16 cellular contexts compared by ENCODE assay signal in the genomic region with DNA sequence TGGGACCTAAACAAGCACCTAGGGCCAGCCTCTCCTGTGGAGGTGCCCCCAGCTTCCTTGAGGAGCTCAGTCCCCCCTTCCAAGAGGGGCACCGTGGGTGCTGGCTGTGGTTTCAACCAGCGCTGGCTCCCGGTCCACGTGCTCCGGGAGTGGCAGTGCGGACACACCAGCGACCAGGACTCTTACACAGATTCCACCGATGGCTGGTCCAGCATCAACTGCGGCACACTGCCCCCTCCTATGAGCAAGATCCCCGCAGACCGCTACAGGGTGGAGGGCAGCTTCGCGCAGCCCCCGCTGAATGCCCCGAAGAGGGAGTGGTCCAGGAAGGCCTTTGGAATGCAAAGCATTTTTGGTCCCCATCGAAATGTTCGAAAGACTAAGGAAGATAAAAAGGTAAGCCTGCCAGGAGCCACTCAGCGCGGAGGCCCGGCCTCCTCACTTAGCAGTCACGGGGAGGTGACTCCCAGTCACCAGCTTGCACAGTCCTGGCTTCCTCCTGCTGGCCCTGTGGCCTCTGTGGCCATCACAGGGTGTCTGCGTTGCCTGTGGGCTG. TPM values are rescaled to one million over a fixed set of nuclear protein-coding genes. Genes with fewer than 3 reads are reported as not detected.
DNase-seq lines count a peak whose midpoint lies in the region; ATAC-seq, FAIRE-seq and TF ChIP-seq lines count a peak whose summit lies in the region.
"Had no signal": no experiment of that assay in that cellular context is flagged by ENCODE, and none has a peak within 500 bp of the region (broad histone marks: within the 10 kb centered on the region; RNA-seq: fewer than 3 reads in every experiment).

No MANE protein-coding gene starts in this region.

- no peak overlapping the region for H3K4ac ChIP-seq in neuronal stem cell (ENCODE audit: low read length)
- H3K4ac ChIP-seq in mesenchymal stem cell (ENCODE audit: low read depth in 1 of 2, low read length in 2 of 2) = no peak overlapping the region

- H3K79me1 ChIP-seq in neuronal stem cell (ENCODE audit: low read depth, low read length) = peaks cover 14% of the 10 kb centered on the region
- H3K79me1 ChIP-seq in mesenchymal stem cell (replicated peaks; ENCODE audit: low read length, poor library complexity, severe bottlenecking) = peaks cover 65% of the 10 kb centered on the region

- no peaks in the 10 kb centered on the region for H3K27me3 ChIP-seq in right cardiac atrium (ENCODE audit: control insufficient read depth, insufficient read depth)
- no peaks in the 10 kb centered on the region for H3K27me3 ChIP-seq in left ventricle myocardium inferior (ENCODE audit: low read depth)
- H3K27me3 ChIP-seq in endodermal cell (ENCODE audit: control insufficient read depth, insufficient read depth, low read length, poor library complexity, severe bottlenecking) = no peaks in the 10 kb centered on the region
- no peaks in the 10 kb centered on the region for H3K27me3 ChIP-seq in neuronal stem cell (ENCODE audit: control insufficient read depth in 3 of 3, insufficient read depth in 3 of 3, low read depth in 1 of 3, low read length in 3 of 3)
- H3K27me3 ChIP-seq in thyroid gland = no peaks in the 10 kb centered on the region
- H3K27me3 ChIP-seq in mesenchymal stem cell (ENCODE audit: control insufficient read depth in 1 of 2, insufficient read depth in 1 of 2, low read length in 2 of 2) = no peaks in the 10 kb centered on the region

- WGBS in right cardiac atrium = 88% methylated on average over 22 of the region's 22 CpGs
- 95 to 97% methylated on average over 21 to 22 of the region's 22 CpGs for WGBS in endodermal cell (ENCODE audit: insufficient coverage in 1 of 2, insufficient read length in 1 of 2), 2 experiments
- WGBS in neuronal stem cell (ENCODE audit: extremely low coverage in 2 of 2, insufficient read length in 2 of 2, insufficient replicate concordance in 1 of 2), 2 donors = no CpG with 5 or more reads among the region's 22 CpGs
- WGBS in thyroid gland, 2 donors = 94 to 95% methylated on average over 16 to 22 of the region's 22 CpGs
- WGBS in mesenchymal stem cell = 96% methylated on average over 22 of the region's 22 CpGs

- peak overlapping the region; percentile 69 for H2BK15ac ChIP-seq in neuronal stem cell (ENCODE audit: low read length)
- H2BK15ac ChIP-seq in mesenchymal stem cell (ENCODE audit: low read depth, poor library complexity, severe bottlenecking) = no peak overlapping the region

- H3K4me3 ChIP-seq in right cardiac atrium (ENCODE audit: low read length) (no peak overlapping the region), left ventricle myocardium inferior (no peak overlapping the region), endodermal cell (ENCODE audit: low read length) (no peak overlapping the region), neuronal stem cell (ENCODE audit: low read length in 2 of 2) (no peak overlapping the region), thyroid gland (replicated peaks in 1 of 3) (no peak overlapping the region), mesenchymal stem cell (ENCODE audit: insufficient read depth in 1 of 2, low read depth in 1 of 2, low read length in 2 of 2) (no peak overlapping the region)

- H3K4me2 ChIP-seq in neuronal stem cell (ENCODE audit: insufficient read depth, low read length, poor library complexity, severe bottlenecking) = no peak overlapping the region
- H3K4me2 ChIP-seq in mesenchymal stem cell (ENCODE audit: low read length, poor library complexity, severe bottlenecking) = no peak overlapping the region
- H3K4me2 ChIP-seq: KMS-11 had no signal

- no peak overlapping the region for H3K9ac ChIP-seq in endodermal cell (ENCODE audit: extremely low read depth, low read length, poor library complexity, severe bottlenecking)
- H3K9ac ChIP-seq in neuronal stem cell (ENCODE audit: low read depth, low read length, poor library complexity) = peak overlapping the region; percentile 32
- no peak overlapping the region for H3K9ac ChIP-seq in mesenchymal stem cell (ENCODE audit: low read length)
- H3K9ac ChIP-seq: KMS-11 had no signal

- no peak overlapping the region for H2AFZ ChIP-seq in neuronal stem cell (ENCODE audit: low read length)
- no peak overlapping the region for H2AFZ ChIP-seq in mesenchymal stem cell (ENCODE audit: low read depth, low read length)

- H2BK120ac ChIP-seq in neuronal stem cell (ENCODE audit: low read depth, low read length) = no peak overlapping the region
- no peak overlapping the region for H2BK120ac ChIP-seq in mesenchymal stem cell (ENCODE audit: low read depth, low read length)

- peaks cover 24% of the 10 kb centered on the region for H3K36me3 ChIP-seq in left ventricle myocardium inferior
- H3K36me3 ChIP-seq in endodermal cell (ENCODE audit: control insufficient read depth, insufficient read depth, low read length) = peaks cover 18% of the 10 kb centered on the region
- H3K36me3 ChIP-seq in neuronal stem cell (replicated peaks in 1 of 2; ENCODE audit: control insufficient read depth in 2 of 2, insufficient read depth in 2 of 2, low read length in 2 of 2) = peaks cover 17 to 70% of the 10 kb centered on the region in 2 donors
- H3K36me3 ChIP-seq in thyroid gland = peaks cover 5 to 8% of the 10 kb centered on the region in 2 donors
- H3K36me3 ChIP-seq in mesenchymal stem cell (ENCODE audit: control insufficient read depth in 1 of 2, insufficient read depth in 2 of 2, low read depth in 1 of 2, low read length in 2 of 2) = peaks cover 22 to 53% of the 10 kb centered on the region in 2 experiments

- no peak overlapping the region for H3K4me3 Mint-ChIP-seq in endodermal cell
- H3K4me3 Mint-ChIP-seq: CD4-positive, alpha-beta memory T cell had no signal

- H4K8ac ChIP-seq in neuronal stem cell (ENCODE audit: low read depth, low read length) = no peak overlapping the region
- H4K8ac ChIP-seq in mesenchymal stem cell (ENCODE audit: low read length) = no peak overlapping the region

- H2BK5ac ChIP-seq in neuronal stem cell (ENCODE audit: low read length) = peak overlapping the region; percentile 92
- no peak overlapping the region for H2BK5ac ChIP-seq in mesenchymal stem cell (ENCODE audit: low read depth, low read length, poor library complexity, severe bottlenecking)

- H3K27ac Mint-ChIP-seq in endodermal cell = no peak overlapping the region
- H3K27ac Mint-ChIP-seq: CD4-positive, alpha-beta memory T cell had no signal

- peak overlapping the region; percentile 23 for H2AK5ac ChIP-seq in neuronal stem cell (ENCODE audit: low read depth, low read length)
- no peak overlapping the region for H2AK5ac ChIP-seq in mesenchymal stem cell (ENCODE audit: low read length, severe bottlenecking)

- peaks cover 15% of the 10 kb centered on the region for H3K4me1 Mint-ChIP-seq in endodermal cell
- H3K4me1 Mint-ChIP-seq: CD4-positive, alpha-beta memory T cell had no signal

- H3K14ac ChIP-seq in neuronal stem cell (ENCODE audit: low read length) (peak overlapping the region; percentile 26), mesenchymal stem cell (ENCODE audit: low read length in 2 of 2) (no peak overlapping the region)

- H3K36me3 Mint-ChIP-seq in endodermal cell (ENCODE audit: low read depth) = peaks cover 18% of the 10 kb centered on the region

- intact Hi-C loops in right cardiac atrium (cut with DNase I) = no loop called here
- intact Hi-C loops in left ventricle myocardium inferior (cut with micrococcal nuclease) = no loop called here
- intact Hi-C loops in thyroid gland (cut with DNase I) = no loop called here

- H3K23ac ChIP-seq in neuronal stem cell (ENCODE audit: low read depth, low read length, poor library complexity) (peak overlapping the region; percentile 6), mesenchymal stem cell (ENCODE audit: low read length in 2 of 2) (no peak overlapping the region)

- TF ChIP-seq POLR2A in thyroid gland (IDR thresholded peaks at IDR 0.05) = no peak

- H4K91ac ChIP-seq in neuronal stem cell (ENCODE audit: low read depth, low read length, poor library complexity) = no peak overlapping the region
- no peak overlapping the region for H4K91ac ChIP-seq in mesenchymal stem cell (ENCODE audit: low read length)

- H3K4me1 ChIP-seq in right cardiac atrium (ENCODE audit: control insufficient read depth, insufficient read depth, low read length) = peaks cover 14% of the 10 kb centered on the region
- peaks cover 48% of the 10 kb centered on the region for H3K4me1 ChIP-seq in left ventricle myocardium inferior
- peaks cover 9% of the 10 kb centered on the region for H3K4me1 ChIP-seq in endodermal cell (ENCODE audit: control insufficient read depth, insufficient read depth, low read length)
- peaks cover 21 to 30% of the 10 kb centered on the region in 2 donors for H3K4me1 ChIP-seq in neuronal stem cell (ENCODE audit: control insufficient read depth in 2 of 2, insufficient read depth in 1 of 2, low read depth in 1 of 2, low read length in 2 of 2)
- peaks cover 0 to 4% of the 10 kb centered on the region in 2 donors for H3K4me1 ChIP-seq in thyroid gland
- peaks cover 6% of the 10 kb centered on the region for H3K4me1 ChIP-seq in mesenchymal stem cell (ENCODE audit: control insufficient read depth, insufficient read depth, low read depth, low read length)

- H3K9me3 ChIP-seq in right cardiac atrium (ENCODE audit: control insufficient read depth, low read length) (no peaks in the 10 kb centered on the region), left ventricle myocardium inferior (replicated peaks) (no peaks in the 10 kb centered on the region), endodermal cell (ENCODE audit: control insufficient read depth, low read length) (no peaks in the 10 kb centered on the region), neuronal stem cell (replicated peaks in 1 of 2; ENCODE audit: control insufficient read depth in 2 of 2, insufficient read depth in 1 of 2, low read depth in 1 of 2, low read length in 2 of 2) (peaks cover 0 to 2% of the 10 kb centered on the region in 2 donors), thyroid gland (no peaks in the 10 kb centered on the region), mesenchymal stem cell (ENCODE audit: control insufficient read depth, low read length) (no peaks in the 10 kb centered on the region)

- H3K27me3 Mint-ChIP-seq in endodermal cell (ENCODE audit: insufficient read depth) = no peaks in the 10 kb centered on the region
- H3K27me3 Mint-ChIP-seq: CD4-positive, alpha-beta memory T cell had no signal

- H3K9me3 Mint-ChIP-seq in endodermal cell = no peaks in the 10 kb centered on the region
- H3K9me3 Mint-ChIP-seq: CD4-positive, alpha-beta memory T cell had no signal

- DNase-seq in right cardiac atrium (peak; percentile 13 to 30 (median 28)), left ventricle myocardium inferior (no peak), endodermal cell (peak; percentile 40), neuronal stem cell (ENCODE audit: low spot score) (no peak), thyroid gland (no peak), urothelium cell line (ENCODE audit: low spot score) (no peak), mesenchymal stem cell (no peak)
- DNase-seq: AML-193; Calu3; CD4-positive, alpha-beta memory T cell; NCI-H524 treated with DMSO at 0.1 percent for 48 hours had no signal

- H3K18ac ChIP-seq in neuronal stem cell (ENCODE audit: low read length) (peak overlapping the region; percentile 84), mesenchymal stem cell (ENCODE audit: low read depth in 1 of 2, low read length in 2 of 2) (no peak overlapping the region)

- H3K27ac ChIP-seq in right cardiac atrium (ENCODE audit: low read length) = no peak overlapping the region
- H3K27ac ChIP-seq in left ventricle myocardium inferior (replicated peaks) = no peak overlapping the region
- no peak overlapping the region for H3K27ac ChIP-seq in endodermal cell (ENCODE audit: low read depth, low read length)
- no peak overlapping the region for H3K27ac ChIP-seq in neuronal stem cell (replicated peaks; ENCODE audit: low read length)
- H3K27ac ChIP-seq in thyroid gland = no peak overlapping the region
- H3K27ac ChIP-seq in mesenchymal stem cell (ENCODE audit: low read length, poor library complexity, severe bottlenecking) = no peak overlapping the region
- H3K27ac ChIP-seq: KMS-11 had no signal

- no peak for FAIRE-seq in urothelium cell line (lab: Jason Lieb, UNC)
- FAIRE-seq: GM19239, H54, RCC 7860 had no signal

- no peak for ATAC-seq in right cardiac atrium
- no peak for ATAC-seq in GM18907 (IDR thresholded peaks at IDR 0.05; ENCODE audit: unreplicated experiment)

- no peak overlapping the region for H2BK12ac ChIP-seq in neuronal stem cell (ENCODE audit: low read length)
- no peak overlapping the region for H2BK12ac ChIP-seq in mesenchymal stem cell (ENCODE audit: low read length in 2 of 2)

- TF ChIP-seq CTCF in left ventricle myocardium inferior (IDR thresholded peaks at IDR 0.05; ENCODE audit: borderline replicate concordance) (no peak), endodermal cell (conservative IDR thresholded peaks at IDR 0.05) (no peak), thyroid gland (IDR thresholded peaks at IDR 0.05) (no peak)

RNA-seq across cellular contexts. Expression of a gene that starts 24.9 kb away (rescaled TPM):
- total RNA-seq in right cardiac atrium (10 to 100 TPM; 11.6 to 18.2 (median 14.6) TPM), left ventricle myocardium inferior (13.4 TPM), endodermal cell (10 to 100 TPM; 45.2 to 48.6 TPM), thyroid gland (10 to 100 TPM; 14.6 to 25.1 (median 20.9) TPM)
- 20.8 TPM for polyA plus RNA-seq in right cardiac atrium
- 47.0 TPM for polyA plus RNA-seq in endodermal cell (2013, experiment 1 of 2)
- polyA plus RNA-seq in endodermal cell (2013, experiment 2 of 2) = 44.0 TPM
- polyA plus RNA-seq in neuronal stem cell (2013, experiment 1 of 2) = 26.5 TPM
- 27.6 TPM for polyA plus RNA-seq in neuronal stem cell (2013, experiment 2 of 2)
- polyA plus RNA-seq in mesenchymal stem cell (2013, experiment 1 of 2) = 11.5 TPM
- 11.0 TPM for polyA plus RNA-seq in mesenchymal stem cell (2013, experiment 2 of 2)

Comparison
In these comparisons a context has a peak if more than half of its experiments do, and no peak if none do; other contexts are left out.
1. DNase-seq: peak in right cardiac atrium (3 of 3) and endodermal cell (single experiment); none in left ventricle myocardium inferior (single experiment), neuronal stem cell (single experiment), thyroid gland (0 of 2), urothelium cell line (single experiment) and mesenchymal stem cell (single experiment).